Comparison of ENCODE assay signal across 9 cellular contexts in the genomic region with DNA sequence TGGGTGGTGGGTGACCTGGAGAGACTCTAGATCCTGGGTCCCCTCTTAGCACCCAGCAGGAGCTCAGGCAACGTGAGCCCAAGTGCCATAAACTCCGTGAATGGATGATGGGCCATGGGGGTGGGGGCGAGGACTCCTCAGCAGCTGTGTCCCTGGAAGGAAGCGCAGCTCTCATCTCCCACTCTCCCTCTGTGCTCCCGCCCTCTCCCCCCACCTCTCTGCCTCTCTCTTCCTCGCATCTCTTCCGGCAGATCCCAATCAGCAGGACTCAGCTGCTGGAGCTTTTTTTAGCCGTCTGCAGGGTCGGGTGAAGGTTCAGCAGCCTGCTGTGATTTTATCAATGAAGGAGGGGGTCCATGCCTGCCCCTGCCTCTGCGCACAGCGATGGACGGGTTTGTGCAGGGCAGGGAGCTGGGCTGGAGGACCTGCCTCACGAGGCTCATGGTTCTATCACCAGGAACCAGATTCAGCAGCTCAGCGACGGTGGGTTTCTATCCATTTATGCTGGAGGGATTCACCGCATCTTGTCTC. TPM values are rescaled to one million over a fixed set of nuclear protein-coding genes. Genes with fewer than 3 reads are reported as not detected.
DNase-seq lines count a peak whose midpoint lies in the region; ATAC-seq and TF ChIP-seq lines count a peak whose summit lies in the region.
"Had no signal": no experiment of that assay in that cellular context is flagged by ENCODE, and none has a peak within 500 bp of the region (broad histone marks: within the 10 kb centered on the region; RNA-seq: fewer than 3 reads in every experiment).

No MANE protein-coding gene starts in this region.

- H3K36me3 ChIP-seq in right lobe of liver: no peaks in the 10 kb centered on the region
- no peaks in the 10 kb centered on the region for H3K36me3 ChIP-seq in tibial artery

- no peaks in the 10 kb centered on the region for H3K27me3 ChIP-seq in right lobe of liver
- no peaks in the 10 kb centered on the region for H3K27me3 ChIP-seq in tibial artery

- H3K4me1 ChIP-seq in right lobe of liver (peaks cover 0 to 23% (median 8%) of the 10 kb centered on the region in 4 donors), tibial artery (peaks cover 2 to 52% (median 23%) of the 10 kb centered on the region in 4 donors)

- ATAC-seq in right lobe of liver (no peak), HG03521 (IDR thresholded peaks at IDR 0.05; ENCODE audit: unreplicated experiment) (no peak)

- H3K9me3 Mint-ChIP-seq in activated CD4-positive, alpha-beta T cell treated with anti-CD3 and anti-CD28 coated beads, Interleukin-2, amount 10 ng/mL, durations not matched to agents 24 days and 14 days: no peaks in the 10 kb centered on the region
- no peaks in the 10 kb centered on the region for H3K9me3 Mint-ChIP-seq in activated T-helper 2 cell treated with anti-CD3 and anti-CD28 coated beads, Interferon-gamma antibody, Interleukin-2, Interleukin-4, amounts not matched to agents 10 μg/mL and 5 μg/mL and 100 μg/mL, durations not matched to agents 14 hours and 24 hours and 36 hours

- H3K4me3 Mint-ChIP-seq in activated CD4-positive, alpha-beta T cell treated with anti-CD3 and anti-CD28 coated beads, Interleukin-2, amount 10 ng/mL, durations not matched to agents 24 days and 14 days: peak overlapping the region; percentile 50
- H3K4me3 Mint-ChIP-seq in activated T-helper 2 cell treated with anti-CD3 and anti-CD28 coated beads, Interferon-gamma antibody, Interleukin-2, Interleukin-4, amounts not matched to agents 10 μg/mL and 5 μg/mL and 100 μg/mL, durations not matched to agents 14 hours and 24 hours and 36 hours (ENCODE audit: low read depth): peak overlapping the region; percentile 47

- peaks cover 87% of the 10 kb centered on the region for H3K4me1 Mint-ChIP-seq in activated CD4-positive, alpha-beta T cell treated with anti-CD3 and anti-CD28 coated beads, Interleukin-2, amount 10 ng/mL, durations not matched to agents 24 days and 14 days
- peaks cover 76% of the 10 kb centered on the region for H3K4me1 Mint-ChIP-seq in activated T-helper 2 cell treated with anti-CD3 and anti-CD28 coated beads, Interferon-gamma antibody, Interleukin-2, Interleukin-4, amounts not matched to agents 10 μg/mL and 5 μg/mL and 100 μg/mL, durations not matched to agents 14 hours and 24 hours and 36 hours (ENCODE audit: low read depth)

- H3K9me3 ChIP-seq in right lobe of liver (no peaks in the 10 kb centered on the region), tibial artery (no peaks in the 10 kb centered on the region)

- peaks cover 96% of the 10 kb centered on the region for H3K36me3 Mint-ChIP-seq in activated CD4-positive, alpha-beta T cell treated with anti-CD3 and anti-CD28 coated beads, Interleukin-2, amount 10 ng/mL, durations not matched to agents 24 days and 14 days (ENCODE audit: low read depth)
- H3K36me3 Mint-ChIP-seq in activated T-helper 2 cell treated with anti-CD3 and anti-CD28 coated beads, Interferon-gamma antibody, Interleukin-2, Interleukin-4, amounts not matched to agents 10 μg/mL and 5 μg/mL and 100 μg/mL, durations not matched to agents 14 hours and 24 hours and 36 hours (ENCODE audit: low read depth): peaks cover 97% of the 10 kb centered on the region

- H3K27ac Mint-ChIP-seq in activated CD4-positive, alpha-beta T cell treated with anti-CD3 and anti-CD28 coated beads, Interleukin-2, amount 10 ng/mL, durations not matched to agents 24 days and 14 days: peak overlapping the region; percentile 88
- peak overlapping the region; percentile 68 for H3K27ac Mint-ChIP-seq in activated T-helper 2 cell treated with anti-CD3 and anti-CD28 coated beads, Interferon-gamma antibody, Interleukin-2, Interleukin-4, amounts not matched to agents 10 μg/mL and 5 μg/mL and 100 μg/mL, durations not matched to agents 14 hours and 24 hours and 36 hours

- H3K27ac ChIP-seq in right lobe of liver (no peak overlapping the region), tibial artery (peak overlapping the region; percentile 35 to 44)

- TF ChIP-seq CTCF in right lobe of liver (IDR thresholded peaks at IDR 0.05) (no peak), tibial artery (IDR thresholded peaks at IDR 0.05) (no peak)

- TF ChIP-seq POLR2A in right lobe of liver (IDR thresholded peaks at IDR 0.05): no peak

- intact Hi-C loops in activated CD4-positive, alpha-beta T cell treated with anti-CD3 and anti-CD28 coated beads, Interleukin-2, amount 10 ng/mL, durations not matched to agents 24 days and 14 days (cut with micrococcal nuclease): no loop called here
- intact Hi-C loops in activated T-helper 2 cell treated with anti-CD3 and anti-CD28 coated beads, Interferon-gamma antibody, Interleukin-2, Interleukin-4, amounts not matched to agents 10 μg/mL and 5 μg/mL and 100 μg/mL, durations not matched to agents 14 hours and 24 hours and 36 hours (cut with micrococcal nuclease): no loop called here
- intact Hi-C loops in right lobe of liver (cut with DNase I) (no loop called here), tibial artery (cut with DNase I; ENCODE audit: low total_unique reads) (loop anchor here (5.0 kb wide), 1 partner anchor 115 kb away; a partner anchor contains a TSS)

- 55% methylated on average over 14 of the region's 16 CpGs for WGBS in right lobe of liver (ENCODE audit: insufficient coverage, low coverage, low lambda C conversion rate, missing lambda C conversion rate)

- no peak for DNase-seq in activated CD4-positive, alpha-beta T cell treated with anti-CD3 and anti-CD28 coated beads, Interleukin-2, amount 10 ng/mL, durations not matched to agents 24 days and 14 days
- DNase-seq in activated CD4-positive, alpha-beta T cell treated with anti-CD3 and anti-CD28 coated beads, Interleukin-2, amount 50 U/mL, for 4 hours: no peak
- peak; percentile 7 for DNase-seq in activated T-helper 2 cell treated with anti-CD3 and anti-CD28 coated beads, Interferon-gamma antibody, Interleukin-2, Interleukin-4, amounts not matched to agents 10 μg/mL and 5 μg/mL and 100 μg/mL, durations not matched to agents 14 hours and 24 hours and 36 hours (ENCODE audit: low spot score)
- DNase-seq in right lobe of liver: peak in 2 of 3 donors; percentile 37 to 39
- peak in 1 of 2 donors; percentile 56 for DNase-seq in tibial artery
- DNase-seq in HT-29 (ENCODE audit: low spot score): no peak
- DNase-seq in LoVo (ENCODE audit: low spot score): no peak
- DNase-seq: NCI-H2171 had no signal

- no peaks in the 10 kb centered on the region for H3K27me3 Mint-ChIP-seq in activated CD4-positive, alpha-beta T cell treated with anti-CD3 and anti-CD28 coated beads, Interleukin-2, amount 10 ng/mL, durations not matched to agents 24 days and 14 days
- H3K27me3 Mint-ChIP-seq in activated T-helper 2 cell treated with anti-CD3 and anti-CD28 coated beads, Interferon-gamma antibody, Interleukin-2, Interleukin-4, amounts not matched to agents 10 μg/mL and 5 μg/mL and 100 μg/mL, durations not matched to agents 14 hours and 24 hours and 36 hours (ENCODE audit: low read depth): no peaks in the 10 kb centered on the region

- H3K4me3 ChIP-seq in right lobe of liver (no peak overlapping the region), tibial artery (no peak overlapping the region)

RNA-seq across cellular contexts. Expression of a gene that starts 8.3 kb away (rescaled TPM):
- 217 and 220 TPM in 2 replicates for total RNA-seq in activated CD4-positive, alpha-beta T cell treated with anti-CD3 and anti-CD28 coated beads, Interleukin-2, amount 10 ng/mL, durations not matched to agents 24 days and 14 days
- 367 and 374 TPM in 2 replicates for total RNA-seq in activated T-helper 2 cell treated with anti-CD3 and anti-CD28 coated beads, Interferon-gamma antibody, Interleukin-2, Interleukin-4, amounts not matched to agents 10 μg/mL and 5 μg/mL and 100 μg/mL, durations not matched to agents 14 hours and 24 hours and 36 hours
- total RNA-seq in right lobe of liver: under 1 TPM in 4 of 6 experiments, not detected in 2; 0.12 to 0.58 (median 0.28) TPM
- not detected in 2 replicates for total RNA-seq in HT-29 (2014; rRNA removed; shearing (Covaris generic))

RNA-seq across cellular contexts. Expression of a gene that starts 55.5 kb away (rescaled TPM):
- 13.1 and 16.8 TPM in 2 replicates for total RNA-seq in activated CD4-positive, alpha-beta T cell treated with anti-CD3 and anti-CD28 coated beads, Interleukin-2, amount 10 ng/mL, durations not matched to agents 24 days and 14 days
- total RNA-seq in activated T-helper 2 cell treated with anti-CD3 and anti-CD28 coated beads, Interferon-gamma antibody, Interleukin-2, Interleukin-4, amounts not matched to agents 10 μg/mL and 5 μg/mL and 100 μg/mL, durations not matched to agents 14 hours and 24 hours and 36 hours: 8.7 and 9.0 TPM in 2 replicates
- not detected for total RNA-seq in right lobe of liver
- total RNA-seq in HT-29 (2014; rRNA removed; shearing (Covaris generic)): 148 and 187 TPM in 2 replicates

Comparison
In these comparisons a context has a peak if more than half of its experiments do, and no peak if none do; other contexts are left out.
1. DNase-seq: peak in activated T-helper 2 cell treated with anti-CD3 and anti-CD28 coated beads, Interferon-gamma antibody, Interleukin-2, Interleukin-4, amounts not matched to agents 10 μg/mL and 5 μg/mL and 100 μg/mL, durations not matched to agents 14 hours and 24 hours and 36 hours (single experiment) and right lobe of liver (2 of 3); none in activated CD4-positive, alpha-beta T cell treated with anti-CD3 and anti-CD28 coated beads, Interleukin-2, amount 10 ng/mL, durations not matched to agents 24 days and 14 days (single experiment), activated CD4-positive, alpha-beta T cell treated with anti-CD3 and anti-CD28 coated beads, Interleukin-2, amount 50 U/mL, for 4 hours (0 of 2), HT-29 (single experiment) and LoVo (single experiment).
2. H3K27ac ChIP-seq: peak in tibial artery (2 of 2); none in right lobe of liver (0 of 3).
3. RNA of a gene that starts 8.3 kb away (total RNA-seq): 367 to 374 TPM in activated T-helper 2 cell treated with anti-CD3 and anti-CD28 coated beads, Interferon-gamma antibody, Interleukin-2, Interleukin-4, amounts not matched to agents 10 μg/mL and 5 μg/mL and 100 μg/mL, durations not matched to agents 14 hours and 24 hours and 36 hours and 217 to 220 TPM in activated CD4-positive, alpha-beta T cell treated with anti-CD3 and anti-CD28 coated beads, Interleukin-2, amount 10 ng/mL, durations not matched to agents 24 days and 14 days; 0.12 to 0.58 TPM in right lobe of liver and not detected in HT-29; every median in the first group is over 100 times any median in the second.